ENCODE assay signal across 12 cellular contexts in the genomic region with DNA sequence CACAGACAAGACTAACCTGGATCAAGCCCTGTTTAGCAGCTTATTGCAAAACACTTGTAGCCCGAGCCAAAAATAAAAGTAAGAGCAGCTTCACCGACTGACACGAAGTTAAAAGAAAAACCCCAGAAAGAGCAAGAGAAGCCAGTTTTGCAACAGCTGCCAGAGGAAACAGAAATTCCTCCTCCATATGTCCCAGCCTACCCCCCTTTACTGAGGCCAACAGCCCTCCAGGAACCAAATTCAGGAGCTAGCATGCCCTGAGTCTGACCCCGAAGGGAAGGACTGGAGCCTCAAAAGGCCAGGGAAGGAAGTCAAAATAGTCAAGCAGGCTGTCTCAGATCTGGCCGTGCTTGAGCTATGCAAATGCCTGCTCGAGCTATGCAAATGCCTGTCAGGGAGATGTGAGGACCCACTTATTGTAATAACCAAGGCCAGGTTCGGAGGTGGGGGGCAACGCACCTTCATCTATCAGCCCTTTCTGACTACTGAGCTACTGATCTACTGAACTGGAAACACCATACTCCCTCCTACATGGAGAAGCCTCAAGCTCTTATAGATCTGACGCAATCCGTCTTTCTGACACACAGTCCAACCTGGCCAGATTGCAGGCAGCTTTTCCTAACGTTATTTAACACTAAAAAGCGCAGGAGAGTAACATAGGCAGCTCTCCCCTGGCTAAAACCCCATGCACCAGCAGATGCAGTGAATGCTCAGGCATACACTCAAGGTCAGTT. TPM values are rescaled to one million over a fixed set of nuclear protein-coding genes. Genes with fewer than 3 reads are reported as not detected.
A peak's percentile ranks its signal among the peaks of the same experiment; 100 is the strongest.
DNase-seq lines count a peak whose midpoint lies in the region; ATAC-seq, FAIRE-seq and TF ChIP-seq lines count a peak whose summit lies in the region.
"Had no signal": no experiment of that assay in that cellular context is flagged by ENCODE, and none has a peak within 500 bp of the region (broad histone marks: within the 10 kb centered on the region; RNA-seq: fewer than 3 reads in every experiment).

No MANE protein-coding gene starts in this region.

- no peaks in the 10 kb centered on the region for H3K9me3 ChIP-seq in DOHH2 (ENCODE audit: control insufficient read depth, insufficient read depth, low read length)
- no peaks in the 10 kb centered on the region for H3K9me3 ChIP-seq in esophagus (ENCODE audit: control insufficient read depth in 2 of 2, insufficient read depth in 1 of 2, low read depth in 1 of 2, low read length in 1 of 2)
- H3K9me3 ChIP-seq in neural progenitor cell (ENCODE audit: low read depth), result no peaks in the 10 kb centered on the region

- no peaks in the 10 kb centered on the region for H3K79me2 ChIP-seq in DOHH2 (ENCODE audit: control insufficient read depth, low read length)
- no peaks in the 10 kb centered on the region for H3K79me2 ChIP-seq in neural progenitor cell (ENCODE audit: low read depth)

- peaks cover 3% of the 10 kb centered on the region for H3K27me3 Mint-ChIP-seq in neural progenitor cell (ENCODE audit: insufficient read depth, low read depth)

- H3K27ac ChIP-seq in DOHH2 (ENCODE audit: low read depth, low read length) (no peak overlapping the region), esophagus (ENCODE audit: low read depth in 2 of 2, low read length in 1 of 2) (peak overlapping the region; percentile 46 to 67), neural progenitor cell (no peak overlapping the region)

- TF ChIP-seq POLR2A in NB4 (IDR thresholded peaks at IDR 0.05; ENCODE audit: extremely low read depth, insufficient read length), result no peak
- TF ChIP-seq POLR2A in H54 (IDR thresholded peaks at IDR 0.05; ENCODE audit: low read depth, low read length), result no peak

- no peaks in the 10 kb centered on the region for H3K36me3 Mint-ChIP-seq in neural progenitor cell

- peaks cover 14% of the 10 kb centered on the region for H3K4me1 ChIP-seq in DOHH2 (ENCODE audit: control insufficient read depth, low read length)
- peaks cover 0 to 2% of the 10 kb centered on the region in 2 donors for H3K4me1 ChIP-seq in esophagus (ENCODE audit: control insufficient read depth in 2 of 2, insufficient read depth in 2 of 2, low read length in 1 of 2)
- H3K4me1 ChIP-seq in neural progenitor cell, result no peaks in the 10 kb centered on the region

- H3K36me3 ChIP-seq in DOHH2 (ENCODE audit: control insufficient read depth, low read length), result no peaks in the 10 kb centered on the region
- no peaks in the 10 kb centered on the region for H3K36me3 ChIP-seq in esophagus (ENCODE audit: control insufficient read depth in 2 of 2, insufficient read depth in 2 of 2, low read length in 1 of 2)
- no peaks in the 10 kb centered on the region for H3K36me3 ChIP-seq in neural progenitor cell

- H3K4me1 Mint-ChIP-seq in neural progenitor cell, result peaks cover 26% of the 10 kb centered on the region

- H3K27me3 ChIP-seq in DOHH2 (ENCODE audit: control insufficient read depth, low read length) (peaks cover 14% of the 10 kb centered on the region; the same call in 1 of the 2 replicates), esophagus (ENCODE audit: control insufficient read depth in 1 of 2, insufficient read depth in 2 of 2, low read length in 2 of 2) (no peaks in the 10 kb centered on the region), neural progenitor cell (no peaks in the 10 kb centered on the region)

- H4K20me1 ChIP-seq in DOHH2 (ENCODE audit: control insufficient read depth, insufficient read depth, low read depth, low read length), result no peaks in the 10 kb centered on the region
- no peaks in the 10 kb centered on the region for H4K20me1 ChIP-seq in neural progenitor cell (ENCODE audit: low read depth)

- TF ChIP-seq CTCF in DOHH2 (IDR thresholded peaks at IDR 0.05; ENCODE audit: low read depth, low read length, poor library complexity, severe bottlenecking), result no peak
- no peak for TF ChIP-seq CTCF in NB4 (IDR thresholded peaks at IDR 0.05; ENCODE audit: low read depth, low read length)
- TF ChIP-seq CTCF in neural progenitor cell (IDR thresholded peaks at IDR 0.05), result no peak

- H3F3A ChIP-seq in DOHH2 (ENCODE audit: control insufficient read depth, insufficient read depth), result no peaks in the 10 kb centered on the region
- no peaks in the 10 kb centered on the region for H3F3A ChIP-seq in neural progenitor cell (ENCODE audit: low read depth)

- H3K4me3 Mint-ChIP-seq in neural progenitor cell, result no peak overlapping the region

- ATAC-seq in GM21723 (IDR thresholded peaks at IDR 0.05; ENCODE audit: unreplicated experiment), result no peak
- ATAC-seq: Panc1 had no signal

- H3K4me3 ChIP-seq in DOHH2 (ENCODE audit: low read length), result no peak overlapping the region
- peak overlapping the region; percentile 42 for H3K4me3 ChIP-seq in NB4 (ENCODE audit: low read depth, low read length)
- H3K4me3 ChIP-seq in esophagus (ENCODE audit: low read depth in 1 of 2, low read length in 2 of 2), result no peak overlapping the region
- no peak overlapping the region for H3K4me3 ChIP-seq in neural progenitor cell

- H3K4me2 ChIP-seq in DOHH2 (ENCODE audit: low read length), result peak overlapping the region; percentile 21; the same call in 1 of the 2 replicates
- H3K4me2 ChIP-seq in neural progenitor cell, result no peak overlapping the region

- peak overlapping the region; percentile 30 for H3K27ac Mint-ChIP-seq in neural progenitor cell

- no peaks in the 10 kb centered on the region for H3K9me3 Mint-ChIP-seq in neural progenitor cell

- no peaks in the 10 kb centered on the region for H3K9me2 ChIP-seq in DOHH2 (replicated peaks; ENCODE audit: control insufficient read depth, low read length)

- DNase-seq in NB4 (ENCODE audit: low read depth), result peak; percentile 74
- DNase-seq in neural progenitor cell (ENCODE audit: low spot score), result no peak
- no peak for DNase-seq in H54 (ENCODE audit: insufficient read length, low spot score)
- no peak for DNase-seq in DMS153 (lab: John Stamatoyannopoulos, UW)
- no peak for DNase-seq in HuH-7 (ENCODE audit: low spot score)
- DNase-seq: activated naive CD4-positive, alpha-beta T cell; GOT3 had no signal

- no peak overlapping the region for H3K9ac ChIP-seq in neural progenitor cell

- WGBS in esophagus, 2 donors, result 16% methylated on average over 12 of the region's 12 CpGs

- FAIRE-seq in H54 (lab: Jason Lieb, UNC), result no peak

- no peak overlapping the region for H2AFZ ChIP-seq in neural progenitor cell (replicated peaks)

RNA-seq across cellular contexts. Expression of gene SIGLEC11, which starts 6.7 kb away (rescaled TPM):
- polyA plus RNA-seq in esophagus, result under 1 TPM; 0.11 to 0.16 TPM
- total RNA-seq in neural progenitor cell (ENCODE audit: low replicate concordance), result not detected in 2 replicates
- total RNA-seq: kidney epithelial cell had no signal

RNA-seq across cellular contexts. Expression of gene NUP62, which starts 25.0 kb away (rescaled TPM):
- polyA plus RNA-seq in esophagus, result 10 to 100 TPM; 16.5 to 21.4 TPM
- total RNA-seq in neural progenitor cell (ENCODE audit: low replicate concordance), result 48.2 and 83.8 TPM in 2 replicates

RNA-seq across cellular contexts. Expression of gene ATF5, which starts 25.3 kb away (rescaled TPM):
- 10 to 100 TPM; 15.5 to 24.3 TPM for polyA plus RNA-seq in esophagus
- 1.6 and 10.6 TPM in 2 replicates for total RNA-seq in neural progenitor cell (ENCODE audit: low replicate concordance)

RNA-seq across cellular contexts. Expression of gene IL4I1, which starts 57.6 kb away (rescaled TPM):
- under 1 TPM; 0.18 to 0.45 TPM for polyA plus RNA-seq in esophagus
- 0.56 TPM in 1 of 2 replicates, not detected in the other for total RNA-seq in neural progenitor cell (ENCODE audit: low replicate concordance)

Comparison
In these comparisons a context has a peak if more than half of its experiments do, and no peak if none do; other contexts are left out.
1. H3K27ac ChIP-seq: peak in esophagus (2 of 2); none in DOHH2 (single experiment) and neural progenitor cell (single experiment).